ENCODE assay signal across 8 cellular contexts in genomic region chr18:35949903-35950627, GRCh38.
DNase-seq lines count a peak whose midpoint lies in the region; ATAC-seq and TF ChIP-seq lines count a peak whose summit lies in the region.

No MANE protein-coding gene starts in this region.

- TF ChIP-seq CTCF in GM10266 (IDR thresholded peaks at IDR 0.05; ENCODE audit: control insufficient read depth, insufficient read depth, low read depth, missing control alignments) (peak; percentile 91), epithelial cell of proximal tubule (conservative IDR thresholded peaks at IDR 0.05; ENCODE audit: low read depth, low read length) (peak; percentile 95)

- DNase-seq in GM10266 (ENCODE audit: extremely low spot score) (peak; percentile 62), NCI-H774 (lab: John Stamatoyannopoulos, UW) (peak; percentile 69), epithelial cell of proximal tubule (ENCODE audit: low read depth) (no peak), middle frontal gyrus (ENCODE audit: extremely low spot score, low spot score) (peak; percentile 31)
- peak; percentile 41 for DNase-seq in activated CD8-positive, alpha-beta memory T cell treated with anti-CD3 and anti-CD28 coated beads, Interleukin-2, amount 50 U/mL, for 4 hours
- DNase-seq in stimulated activated CD8-positive, alpha-beta memory T cell treated with anti-CD3 and anti-CD28 coated beads, Interleukin-4, amount 100 ng/mL, for 48 hours, result peak; percentile 64

- peak; percentile 42 for ATAC-seq in HG03097 (IDR thresholded peaks at IDR 0.05; ENCODE audit: low FRiP score, unreplicated experiment)
- no peak for ATAC-seq in HG03457 (IDR thresholded peaks at IDR 0.05; ENCODE audit: unreplicated experiment)

- peak overlapping the region; percentile 66 for H3K4me3 ChIP-seq in epithelial cell of proximal tubule (ENCODE audit: low read depth, low read length)
